Comparison of ENCODE assay signal across 9 cellular contexts in the genomic region with DNA sequence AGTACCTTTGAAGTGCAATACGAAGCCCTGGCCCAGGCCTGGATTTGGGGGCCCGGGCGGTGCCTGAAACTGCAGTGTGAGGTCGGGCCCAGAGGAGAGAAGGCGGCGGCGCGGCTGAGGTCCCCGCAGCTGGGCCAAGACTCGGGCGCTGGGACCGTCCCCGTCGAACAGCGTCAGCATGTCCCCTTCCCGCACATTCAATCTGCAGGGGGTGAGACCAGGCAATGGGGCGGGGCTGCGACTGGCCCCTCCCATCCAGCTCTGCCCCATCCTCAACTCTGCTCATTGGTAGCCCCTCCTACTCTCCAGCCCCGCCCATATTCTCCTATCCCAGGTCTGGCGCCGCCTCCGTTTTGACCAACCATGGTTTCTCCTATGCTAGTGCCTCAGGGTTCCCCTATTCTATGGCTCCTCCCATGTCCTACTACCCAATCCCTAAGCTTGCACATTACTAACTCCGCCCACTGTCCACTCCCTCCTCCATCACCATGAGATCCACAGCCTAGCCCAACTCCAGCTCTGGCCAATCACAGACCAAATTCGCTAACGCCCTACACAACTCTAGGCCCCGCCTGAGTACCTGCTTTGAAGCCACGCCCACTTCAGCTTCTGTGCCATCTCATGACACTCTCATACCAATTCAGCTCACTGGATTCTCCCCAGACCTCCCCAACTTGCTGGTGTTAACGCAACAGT. TPM values are rescaled to one million over a fixed set of nuclear protein-coding genes. Genes with fewer than 3 reads are reported as not detected.
DNase-seq lines count a peak whose midpoint lies in the region; FAIRE-seq and TF ChIP-seq lines count a peak whose summit lies in the region.
"Had no signal": no experiment of that assay in that cellular context is flagged by ENCODE, and none has a peak within 500 bp of the region (broad histone marks: within the 10 kb centered on the region; RNA-seq: fewer than 3 reads in every experiment).

No MANE protein-coding gene starts in this region.

- no peak overlapping the region for H3K27ac Mint-ChIP-seq in T-helper 1 cell treated with Interleukin-12 subunit alpha and Interleukin-12 subunit beta and Interleukin-4 antibody, amounts not matched to agents 30 μg/mL and 1 μg/mL, for 36 hours
- H3K27ac Mint-ChIP-seq in neural crest cell (ENCODE audit: unreplicated experiment): no peak overlapping the region

- H3K4me3 ChIP-seq in coronary artery: peak overlapping the region; percentile 35
- no peak overlapping the region for H3K4me3 ChIP-seq in kidney (ENCODE audit: low read length in 2 of 2)

- no peak for FAIRE-seq in kidney (lab: Jason Lieb, UNC)

- H3K27ac ChIP-seq in coronary artery: no peak overlapping the region
- no peak overlapping the region for H3K27ac ChIP-seq in kidney (ENCODE audit: low read depth in 2 of 2, low read length in 2 of 2)
- H3K27ac ChIP-seq: C4-2B had no signal

- peak; percentile 59 for DNase-seq in activated naive CD4-positive, alpha-beta T cell treated with Interleukin-2 at 50 U/mL for 16 hours
- no peak for DNase-seq in activated naive CD4-positive, alpha-beta T cell (lab: John Stamatoyannopoulos, UW)
- no peak for DNase-seq in coronary artery (ENCODE audit: low spot score)
- DNase-seq in neural crest cell (ENCODE audit: low read depth, low spot score): no peak
- DNase-seq in kidney: no peak
- DNase-seq in putamen (ENCODE audit: low spot score): no peak
- DNase-seq in GM19238 (ENCODE audit: insufficient read length, low spot score): no peak

- peaks cover 35% of the 10 kb centered on the region for H3K27me3 Mint-ChIP-seq in T-helper 1 cell treated with Interleukin-12 subunit alpha and Interleukin-12 subunit beta and Interleukin-4 antibody, amounts not matched to agents 30 μg/mL and 1 μg/mL, for 36 hours (ENCODE audit: low read depth)
- peaks cover 57% of the 10 kb centered on the region for H3K27me3 Mint-ChIP-seq in neural crest cell (ENCODE audit: low read depth)

- no peaks in the 10 kb centered on the region for H3K9me3 ChIP-seq in kidney (ENCODE audit: control insufficient read depth in 1 of 2, low read length in 2 of 2)

- no peaks in the 10 kb centered on the region for H3K9me3 Mint-ChIP-seq in T-helper 1 cell treated with Interleukin-12 subunit alpha and Interleukin-12 subunit beta and Interleukin-4 antibody, amounts not matched to agents 30 μg/mL and 1 μg/mL, for 36 hours
- H3K9me3 Mint-ChIP-seq in neural crest cell: peaks cover 4% of the 10 kb centered on the region

- no peak overlapping the region for H3K9ac ChIP-seq in kidney (ENCODE audit: low read length in 2 of 2)

- TF ChIP-seq CTCF in coronary artery (IDR thresholded peaks at IDR 0.05): no peak
- TF ChIP-seq CTCF in neural crest cell (conservative IDR thresholded peaks at IDR 0.05): no peak
- no peak for TF ChIP-seq CTCF in kidney (IDR thresholded peaks at IDR 0.05; ENCODE audit: borderline replicate concordance, extremely low read depth, insufficient read depth)

- peak overlapping the region; percentile 32 for H3K4me3 Mint-ChIP-seq in T-helper 1 cell treated with Interleukin-12 subunit alpha and Interleukin-12 subunit beta and Interleukin-4 antibody, amounts not matched to agents 30 μg/mL and 1 μg/mL, for 36 hours
- H3K4me3 Mint-ChIP-seq in neural crest cell: peak overlapping the region; percentile 39

- intact Hi-C loops in kidney (cut with DNase I): no loop called here

- no peaks in the 10 kb centered on the region for H3K36me3 ChIP-seq in kidney (ENCODE audit: control insufficient read depth in 1 of 2, insufficient read depth in 2 of 2, low read length in 2 of 2)

- H3K4me1 Mint-ChIP-seq in T-helper 1 cell treated with Interleukin-12 subunit alpha and Interleukin-12 subunit beta and Interleukin-4 antibody, amounts not matched to agents 30 μg/mL and 1 μg/mL, for 36 hours (ENCODE audit: low read depth): peaks cover 9% of the 10 kb centered on the region
- peaks cover 5% of the 10 kb centered on the region for H3K4me1 Mint-ChIP-seq in neural crest cell

- H3K4me1 ChIP-seq in kidney (ENCODE audit: control insufficient read depth in 1 of 2, insufficient read depth in 1 of 2, low read depth in 1 of 2, low read length in 2 of 2): no peaks in the 10 kb centered on the region

- no peaks in the 10 kb centered on the region for H3K36me3 Mint-ChIP-seq in T-helper 1 cell treated with Interleukin-12 subunit alpha and Interleukin-12 subunit beta and Interleukin-4 antibody, amounts not matched to agents 30 μg/mL and 1 μg/mL, for 36 hours (ENCODE audit: low read depth)
- H3K36me3 Mint-ChIP-seq in neural crest cell (ENCODE audit: low read depth): no peaks in the 10 kb centered on the region

RNA-seq across cellular contexts. Expression of a gene that starts 14.4 kb away (rescaled TPM):
- total RNA-seq in neural crest cell: 37.5 and 40.6 TPM in 2 replicates
- total RNA-seq in kidney: 85.9 TPM
- 148 TPM for polyA plus RNA-seq in kidney (ENCODE audit: insufficient read depth, low read depth, low replicate concordance)

RNA-seq across cellular contexts. Expression of a gene that starts 21.9 kb away (rescaled TPM):
- total RNA-seq in neural crest cell (8.7 and 9.3 TPM in 2 replicates), kidney (32.4 TPM)
- polyA plus RNA-seq in kidney (ENCODE audit: insufficient read depth, low read depth, low replicate concordance): 9.1 TPM

RNA-seq across cellular contexts. Expression of a gene that starts 22.9 kb away (rescaled TPM):
- 2.5 and 2.8 TPM in 2 replicates for total RNA-seq in neural crest cell
- 8.9 TPM for total RNA-seq in kidney
- 6.1 TPM for polyA plus RNA-seq in kidney (ENCODE audit: insufficient read depth, low read depth, low replicate concordance)

RNA-seq across cellular contexts. Expression of a gene that starts 48.6 kb away (rescaled TPM):
- total RNA-seq in neural crest cell (24.3 and 25.2 TPM in 2 replicates), kidney (25.8 TPM)
- polyA plus RNA-seq in kidney (ENCODE audit: insufficient read depth, low read depth, low replicate concordance): 9.9 TPM

RNA-seq across cellular contexts. Expression of a gene that starts 57.2 kb away (rescaled TPM):
- total RNA-seq in neural crest cell (1.6 and 2.1 TPM in 2 replicates), kidney (271 TPM)
- polyA plus RNA-seq in kidney (ENCODE audit: insufficient read depth, low read depth, low replicate concordance): 123 TPM
